ENCODE assay signal across 11 cellular contexts in genomic region chr6:48067148-48067709, GRCh38. TPM values are rescaled to one million over a fixed set of nuclear protein-coding genes. Genes with fewer than 3 reads are reported as not detected.
"Had no signal": no experiment of that assay in that cellular context is flagged by ENCODE, and none has a peak within 500 bp of the region (broad histone marks: within the 10 kb centered on the region; RNA-seq: fewer than 3 reads in every experiment).

No MANE protein-coding gene starts in this region.

- H3K4me3 ChIP-seq: colonic mucosa had no signal

- H3K27ac Mint-ChIP-seq: activated B cell treated with CpG ODN at 0.5 μM for 24 hours; activated CD4-positive, alpha-beta T cell treated with anti-CD3 and anti-CD28 coated beads, Interleukin-2, amount 10 ng/mL, durations not matched to agents 24 days and 14 days; activated naive CD8-positive, alpha-beta T cell treated with anti-CD3 and anti-CD28 coated beads, Interleukin-2, amount 50 U/mL, for 24 hours; naive thymus-derived CD4-positive, alpha-beta T cell; T-helper 17 cell had no signal

- H3K9me3 Mint-ChIP-seq: activated B cell treated with CpG ODN at 0.5 μM for 24 hours; activated CD4-positive, alpha-beta T cell treated with anti-CD3 and anti-CD28 coated beads, Interleukin-2, amount 10 ng/mL, durations not matched to agents 24 days and 14 days; activated naive CD8-positive, alpha-beta T cell treated with anti-CD3 and anti-CD28 coated beads, Interleukin-2, amount 50 U/mL, for 24 hours had no signal

- DNase-seq: activated B cell treated with CpG ODN at 0.5 μM for 24 hours; activated CD4-positive, alpha-beta T cell treated with anti-CD3 and anti-CD28 coated beads, Interleukin-2, amount 10 ng/mL, durations not matched to agents 24 days and 14 days; activated naive CD4-positive, alpha-beta T cell treated with Interleukin-2 at 50 U/mL for 16 hours; activated naive CD8-positive, alpha-beta T cell treated with anti-CD3 and anti-CD28 coated beads, Interleukin-2, amount 50 U/mL, for 24 hours; colonic mucosa; effector CD4-positive, alpha-beta T cell; naive thymus-derived CD4-positive, alpha-beta T cell; stimulated activated CD4-positive, alpha-beta T cell treated with anti-CD3 and anti-CD28 coated beads, Interleukin-2, amount 100 ng/mL, for 48 hours; stimulated activated naive CD8-positive, alpha-beta T cell treated with anti-CD3 and anti-CD28 coated beads, Interleukin-15, Interleukin-2, amounts not matched to agents 100 U/mL and 50 U/mL, for 24 hours; T-helper 17 cell had no signal

- ATAC-seq: activated naive CD8-positive, alpha-beta T cell treated with anti-CD3 and anti-CD28 coated beads, Interleukin-2, amount 50 U/mL, for 24 hours; naive thymus-derived CD4-positive, alpha-beta T cell; stimulated activated naive CD8-positive, alpha-beta T cell treated with anti-CD3 and anti-CD28 coated beads, Interleukin-15, Interleukin-2, amounts not matched to agents 100 U/mL and 50 U/mL, for 24 hours; T-helper 17 cell had no signal

- H3K4me1 Mint-ChIP-seq: activated B cell treated with CpG ODN at 0.5 μM for 24 hours; activated CD4-positive, alpha-beta T cell treated with anti-CD3 and anti-CD28 coated beads, Interleukin-2, amount 10 ng/mL, durations not matched to agents 24 days and 14 days; activated naive CD8-positive, alpha-beta T cell treated with anti-CD3 and anti-CD28 coated beads, Interleukin-2, amount 50 U/mL, for 24 hours had no signal

- H3K36me3 Mint-ChIP-seq: naive thymus-derived CD4-positive, alpha-beta T cell had no signal

- H3K9me3 ChIP-seq: colonic mucosa, suprapubic skin had no signal

- H3K4me3 Mint-ChIP-seq: activated B cell treated with CpG ODN at 0.5 μM for 24 hours; activated CD4-positive, alpha-beta T cell treated with anti-CD3 and anti-CD28 coated beads, Interleukin-2, amount 10 ng/mL, durations not matched to agents 24 days and 14 days; activated naive CD8-positive, alpha-beta T cell treated with anti-CD3 and anti-CD28 coated beads, Interleukin-2, amount 50 U/mL, for 24 hours; naive thymus-derived CD4-positive, alpha-beta T cell; T-helper 17 cell had no signal

- H3K27ac ChIP-seq: colonic mucosa, suprapubic skin had no signal

- H3K4me1 ChIP-seq: colonic mucosa had no signal

- H3K36me3 ChIP-seq: colonic mucosa, suprapubic skin had no signal

RNA-seq across cellular contexts. Expression of gene PTCHD4, which starts 43.8 kb away (rescaled TPM):
- total RNA-seq: activated B cell treated with CpG ODN at 0.5 μM for 24 hours; activated CD4-positive, alpha-beta T cell treated with anti-CD3 and anti-CD28 coated beads, Interleukin-2, amount 10 ng/mL, durations not matched to agents 24 days and 14 days; colonic mucosa; naive thymus-derived CD4-positive, alpha-beta T cell; T-helper 17 cell had no signal
- polyA plus RNA-seq: naive thymus-derived CD4-positive, alpha-beta T cell had no signal
